Comparison of ENCODE assay signal across 18 cellular contexts in the genomic region with DNA sequence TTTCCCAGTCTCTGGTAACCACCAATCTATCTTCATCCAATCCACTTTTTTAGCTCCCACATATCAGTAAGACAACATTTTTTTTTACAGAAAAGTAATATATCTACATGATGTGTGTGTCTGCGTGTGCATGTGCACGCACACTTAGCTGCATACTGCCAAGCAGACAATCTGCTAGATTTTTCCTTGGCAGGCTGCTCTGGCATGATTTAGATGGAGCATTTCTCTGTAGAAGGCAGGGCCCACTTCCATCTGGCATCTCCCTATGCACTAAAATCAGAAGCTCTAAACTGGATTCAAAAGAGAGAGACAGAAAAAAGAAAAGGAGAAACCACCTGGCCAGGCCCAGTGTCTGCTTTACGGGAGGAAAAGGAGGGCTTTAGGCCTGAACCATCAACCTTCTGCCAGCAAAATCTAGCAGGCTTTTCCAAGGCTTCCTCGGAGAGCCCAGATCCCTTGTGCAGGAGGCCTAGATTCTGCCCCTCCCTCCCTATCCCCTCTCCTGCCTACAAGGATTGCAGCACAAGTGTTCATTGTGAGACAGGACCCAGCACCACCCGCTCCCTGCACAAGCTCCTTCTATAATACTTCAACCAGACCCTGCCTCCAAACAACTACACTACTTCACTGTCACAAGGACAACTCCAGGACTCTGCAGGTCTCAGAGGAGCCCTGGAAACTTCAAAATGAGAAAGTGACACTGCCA.
DNase-seq lines count a peak whose midpoint lies in the region; ATAC-seq and TF ChIP-seq lines count a peak whose summit lies in the region.
"Had no signal": no experiment of that assay in that cellular context is flagged by ENCODE, and none has a peak within 500 bp of the region (broad histone marks: within the 10 kb centered on the region; RNA-seq: fewer than 3 reads in every experiment).

No MANE protein-coding gene starts in this region.

- WGBS in heart left ventricle, 4 donors: 65 to 85% (median 75%) methylated on average over 5 of the region's 5 CpGs

- H3K27me3 Mint-ChIP-seq in T-cell (no peaks in the 10 kb centered on the region), osteocyte (ENCODE audit: unreplicated experiment) (no peaks in the 10 kb centered on the region)
- H3K27me3 Mint-ChIP-seq: CD4-positive, CD25-positive, alpha-beta regulatory T cell had no signal

- peaks cover 0 to 6% (median 3%) of the 10 kb centered on the region in 12 donors for H3K9me3 ChIP-seq in heart left ventricle
- H3K9me3 ChIP-seq: pancreas had no signal

- DNase-seq in DMS 273 (lab: John Stamatoyannopoulos, UW; ENCODE audit: unreplicated experiment) (peak; percentile 10), DMS 273 treated with DMSO at 0.1 percent for 48 hours (lab: John Stamatoyannopoulos, UW) (no peak), T-cell (no peak), heart left ventricle (no peak), posterior cingulate gyrus (peak in 8 of 10 donors; percentile 27 to 88 (median 54)), H4 (ENCODE audit: low spot score) (no peak), osteocyte (ENCODE audit: extremely low spot score, unreplicated experiment) (no peak)
- no peak for DNase-seq in activated CD4-positive, alpha-beta T cell treated with anti-CD3 and anti-CD28 coated beads, Interleukin-2, amount 50 U/mL, for 1 hour
- DNase-seq: brain microvascular endothelial cell; CD4-positive, CD25-positive, alpha-beta regulatory T cell; effector memory CD4-positive, alpha-beta T cell; EL; mesenchymal stem cell; MM.1S; pancreas; SHP77; stimulated activated naive CD4-positive, alpha-beta T cell had no signal

- CTCF ChIA-PET in T-cell (lab: Charles Lee): no interaction called here

- intact Hi-C loops in heart left ventricle (cut with DNase I): loop anchor here in 2 of 10 donors (5.0 to 10.0 kb wide), 2 partner anchors 51 to 156 kb away; no protein-coding TSS in a partner anchor
- intact Hi-C loops in posterior cingulate gyrus (cut with DNase I): no loop called here

- POLR2A ChIA-PET in T-cell (lab: Charles Lee): no interaction called here

- peaks cover 2 to 99% (median 85%) of the 10 kb centered on the region in 9 donors for H3K36me3 ChIP-seq in heart left ventricle

- H3K4me3 Mint-ChIP-seq in T-cell: no peak overlapping the region
- no peak overlapping the region for H3K4me3 Mint-ChIP-seq in osteocyte (ENCODE audit: unreplicated experiment)
- H3K4me3 Mint-ChIP-seq: CD4-positive, CD25-positive, alpha-beta regulatory T cell had no signal

- peaks cover 6 to 13% (median 10%) of the 10 kb centered on the region in 3 donors for H3K4me1 Mint-ChIP-seq in T-cell
- H3K4me1 Mint-ChIP-seq in osteocyte (ENCODE audit: unreplicated experiment): no peaks in the 10 kb centered on the region

- no peak overlapping the region for H3K4me3 ChIP-seq in heart left ventricle
- H3K4me3 ChIP-seq: pancreas had no signal

- H3K27me3 ChIP-seq in heart left ventricle: no peaks in the 10 kb centered on the region
- H3K27me3 ChIP-seq: brain microvascular endothelial cell, pancreas had no signal

- no peak for TF ChIP-seq CTCF in heart left ventricle (IDR thresholded peaks at IDR 0.05)
- no peak for TF ChIP-seq CTCF in osteocyte (IDR thresholded peaks at IDR 0.05)

- TF ChIP-seq POLR2A in heart left ventricle (IDR thresholded peaks at IDR 0.05): no peak

- peaks cover 89% of the 10 kb centered on the region for H3K36me3 Mint-ChIP-seq in T-cell
- H3K36me3 Mint-ChIP-seq in osteocyte (ENCODE audit: unreplicated experiment): peaks cover 42% of the 10 kb centered on the region

- no peak for ATAC-seq in T-cell (replicated peaks in 1 of 4)
- ATAC-seq in heart left ventricle: peak in 3 of 4 donors; percentile 14 to 50 (median 44)
- ATAC-seq: pancreas had no signal

- H3K4me1 ChIP-seq in heart left ventricle: peaks cover 0 to 19% (median 4%) of the 10 kb centered on the region in 12 donors
- H3K4me1 ChIP-seq: pancreas had no signal

- H3K9me3 Mint-ChIP-seq in T-cell: peaks cover 4 to 13% (median 11%) of the 10 kb centered on the region in 3 donors
- peaks cover 4% of the 10 kb centered on the region for H3K9me3 Mint-ChIP-seq in osteocyte (ENCODE audit: unreplicated experiment)

- H3K27ac ChIP-seq in heart left ventricle: no peak overlapping the region
- H3K27ac ChIP-seq: 22Rv1, brain microvascular endothelial cell, pancreas had no signal

- H3K27ac Mint-ChIP-seq in T-cell (peak overlapping the region; percentile 5 to 23), osteocyte (ENCODE audit: unreplicated experiment) (no peak overlapping the region)

Comparison
In these comparisons a context has a peak if more than half of its experiments do, and no peak if none do; other contexts are left out.
1. DNase-seq: peak in DMS 273 (single experiment) and posterior cingulate gyrus (8 of 10); none in DMS 273 treated with DMSO at 0.1 percent for 48 hours (single experiment), T-cell (0 of 34), heart left ventricle (0 of 5), activated CD4-positive, alpha-beta T cell treated with anti-CD3 and anti-CD28 coated beads, Interleukin-2, amount 50 U/mL, for 1 hour (single experiment), H4 (single experiment) and osteocyte (single experiment).
2. ATAC-seq: peak in heart left ventricle (3 of 4); none in T-cell (0 of 4).